1 cellular context compared by ENCODE assay signal in genomic region chr2:55231546-55232083, GRCh38.
TF ChIP-seq lines count a peak whose summit lies in the region.

No MANE protein-coding gene starts in this region.

TF ChIP-seq in K562, 482 proteins besides CTCF, POLR2A, EP300 and RAD21 (continued from another document):
- no peak for TF ChIP-seq ZMIZ1 (IDR thresholded peaks at IDR 0.05; ENCODE audit: low read depth in 2 of 2, low read length in 2 of 2)
- TF ChIP-seq SIN3A (IDR thresholded peaks at IDR 0.05; ENCODE audit: borderline replicate concordance in 2 of 2, control insufficient read depth in 1 of 2, low read depth in 2 of 2, low read length in 2 of 2): peak in 1 of 2 experiments; percentile 0; a peak in 1 of 4 replicates
- 0 out of 2 replicates have a peak, but pooled peaks have one; percentile 40 for TF ChIP-seq FOSL1 (tag; conservative IDR thresholded peaks at IDR 0.05)
- TF ChIP-seq TARDBP (IDR thresholded peaks at IDR 0.05): no peak
- peak in 1 of 2 experiments; percentile 93; a peak in 2 of 4 replicates for TF ChIP-seq SRF (CRISPR knock-in tag; IDR thresholded peaks at IDR 0.05)
- TF ChIP-seq DDX20 (tag; IDR thresholded peaks at IDR 0.05; ENCODE audit: low read depth): no peak
- no peak for TF ChIP-seq ZNF668 (CRISPR knock-in tag; IDR thresholded peaks at IDR 0.05)
- no peak for TF ChIP-seq TEAD4 (IDR thresholded peaks at IDR 0.05; ENCODE audit: low read length)
- no peak for TF ChIP-seq TEAD4 (CRISPR knock-in tag; IDR thresholded peaks at IDR 0.05; ENCODE audit: borderline replicate concordance)
- peak; percentile 82 for TF ChIP-seq HNRNPLL (IDR thresholded peaks at IDR 0.05; ENCODE audit: low read depth, low read length, poor library complexity, severe bottlenecking)
- no peak for TF ChIP-seq CHD1 (IDR thresholded peaks at IDR 0.05; ENCODE audit: low read length)
